In the genomic region with DNA sequence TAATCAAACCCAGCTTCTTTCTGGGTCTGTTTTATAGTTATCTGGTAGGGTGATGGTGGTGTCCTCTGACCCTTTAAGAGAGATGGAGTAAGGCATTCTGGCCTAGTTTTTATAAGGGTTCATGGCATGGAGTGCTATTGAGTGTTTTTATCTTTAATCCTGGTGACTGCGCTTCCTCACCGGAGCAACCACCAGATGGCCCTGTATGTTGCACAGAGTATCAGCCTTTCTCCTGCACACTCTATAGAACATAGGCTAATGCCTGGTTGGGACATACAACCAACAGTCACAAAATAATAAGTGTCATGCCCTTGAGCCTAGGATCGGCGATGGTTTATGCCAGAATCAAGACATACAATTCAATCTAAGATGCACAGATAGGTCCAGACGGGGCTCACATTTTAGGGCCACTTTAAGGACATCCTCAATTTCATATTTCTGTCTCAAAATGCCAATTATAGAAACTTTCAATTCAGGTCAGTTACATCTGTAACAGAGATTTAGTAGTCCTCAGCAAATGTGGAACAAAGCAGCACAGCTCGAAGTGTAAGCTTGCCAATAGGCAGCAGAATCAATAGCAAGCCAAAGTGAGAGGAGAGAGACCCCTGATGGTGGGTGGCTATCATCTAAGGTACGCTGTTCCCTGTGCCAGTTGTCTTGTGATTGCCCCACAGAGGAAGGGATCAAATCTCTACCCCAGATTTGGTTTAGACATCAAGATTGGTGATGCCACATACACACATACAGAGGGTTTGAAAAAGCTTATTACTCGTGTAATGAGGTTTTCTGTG, we compare ENCODE assay signal across 17 cellular contexts. TPM values are rescaled to one million over a fixed set of nuclear protein-coding genes. Genes with fewer than 3 reads are reported as not detected.
A peak's percentile ranks its signal among the peaks of the same experiment; 100 is the strongest.
DNase-seq lines count a peak whose midpoint lies in the region; ATAC-seq and TF ChIP-seq lines count a peak whose summit lies in the region.
"Had no signal": no experiment of that assay in that cellular context is flagged by ENCODE, and none has a peak within 500 bp of the region (broad histone marks: within the 10 kb centered on the region; RNA-seq: fewer than 3 reads in every experiment).

No MANE protein-coding gene starts in this region.

- H3K27ac ChIP-seq in C4-2B (no peak overlapping the region), HCT116 (ENCODE audit: low read depth, low read length) (no peak overlapping the region), SK-N-SH (ENCODE audit: low read depth in 2 of 2, low read length in 1 of 2) (no peak overlapping the region), ovary (no peak overlapping the region)
- H3K27ac ChIP-seq: GM23248 had no signal

- TF ChIP-seq POLR2A in HCT116 (IDR thresholded peaks at IDR 0.05; ENCODE audit: borderline replicate concordance, extremely low read depth, insufficient read depth, insufficient read length) = no peak
- no peak for TF ChIP-seq POLR2A in ovary (IDR thresholded peaks at IDR 0.05)

- TF ChIP-seq RAD21 in HCT116 (IDR thresholded peaks at IDR 0.05; ENCODE audit: low read depth) (peak; percentile 16; the same call in 1 of the 2 replicates), SK-N-SH (IDR thresholded peaks at IDR 0.05; ENCODE audit: low read length) (no peak)

- H3F3A ChIP-seq in SK-N-SH (replicated peaks; ENCODE audit: insufficient read depth) = no peaks in the 10 kb centered on the region

- CTCF ChIA-PET in HCT116 (lab: Charles Lee) = interaction anchor here (0.9 to 1.4 kb wide), 3 partner anchors 8 to 216 kb away, joined by 3 to 5 read pairs (median 3); no protein-coding TSS in a partner anchor
- CTCF ChIA-PET in SK-N-SH (lab: Yijun Ruan, JAX) = interaction anchor here (0.5 to 3.5 kb wide), 9 partner anchors 9 to 373 kb away, joined by 3 to 12 read pairs (median 7); no protein-coding TSS in a partner anchor

- ATAC-seq in HCT116 (peak; percentile 85), left colon (peak; percentile 32)

- H3K4me1 ChIP-seq in HCT116 (ENCODE audit: control insufficient read depth in 1 of 2, insufficient read depth in 2 of 2, low read length in 2 of 2) (no peaks in the 10 kb centered on the region), SK-N-SH (ENCODE audit: control insufficient read depth in 1 of 2, insufficient read depth in 2 of 2, low read depth in 1 of 2, low read length in 1 of 2) (no peaks in the 10 kb centered on the region), ovary (ENCODE audit: insufficient read depth) (no peaks in the 10 kb centered on the region)

- no peaks in the 10 kb centered on the region for H4K20me1 ChIP-seq in HCT116 (ENCODE audit: insufficient read depth)
- H4K20me1 ChIP-seq in SK-N-SH (ENCODE audit: insufficient read depth) = no peaks in the 10 kb centered on the region

- peak; percentile 44 for TF ChIP-seq CTCF in C4-2B (conservative IDR thresholded peaks at IDR 0.05)
- peak; percentile 8 to 44 (median 38); a peak in 3 of 6 replicates for TF ChIP-seq CTCF in HCT116 (IDR thresholded peaks at IDR 0.05 in 2 of 3, conservative IDR thresholded peaks at IDR 0.05 in 1 of 3; ENCODE audit: borderline replicate concordance in 1 of 3, insufficient read depth in 1 of 3, low read depth in 2 of 3, low read length in 2 of 3)
- peak; percentile 31; the same call in 1 of the 2 replicates for TF ChIP-seq CTCF in SK-N-SH (IDR thresholded peaks at IDR 0.05)
- no peak for TF ChIP-seq CTCF in ovary (IDR thresholded peaks at IDR 0.05)

- TF ChIP-seq EP300 in SK-N-SH (IDR thresholded peaks at IDR 0.05; ENCODE audit: borderline replicate concordance in 1 of 2, low read depth in 1 of 2, low read length in 1 of 2) (no peak), ovary (IDR thresholded peaks at IDR 0.05) (no peak)

- WGBS in SK-N-SH (ENCODE audit: low lambda C conversion rate) = 4% methylated on average over 8 of the region's 8 CpGs
- WGBS in ovary, 3 donors = 64 to 70% (median 70%) methylated on average over 8 of the region's 8 CpGs

- RAD21 ChIA-PET in HCT116 (lab: Charles Lee; ENCODE audit: low non-redundant PET in 1 of 2, low total read pairs in 2 of 2, uncharacterized antibody in 2 of 2, unreplicated experiment in 2 of 2) = no interaction called here

- H3K9me2 ChIP-seq in HCT116 (ENCODE audit: insufficient read depth) (no peaks in the 10 kb centered on the region), SK-N-SH (no peaks in the 10 kb centered on the region)

- DNase-seq in HCT116 (ENCODE audit: low read depth, low spot score) (no peak), SK-N-SH (no peak), left colon (no peak), ovary (no peak), GF-D8 (lab: John Stamatoyannopoulos, UW) (no peak)
- no peak for DNase-seq in effector CD8-positive, alpha-beta T cell (lab: John Stamatoyannopoulos, UW)
- DNase-seq: activated CD4-positive, alpha-beta T cell treated with anti-CD3 and anti-CD28 coated beads, Interleukin-2, amount 10 ng/mL, durations not matched to agents 24 days and 14 days; activated T-cell treated with anti-CD3 and anti-CD28 coated beads, Interleukin-2, amount 50 U/mL, for 1 hour; C1 segment of cervical spinal cord; effector memory CD4-positive, alpha-beta T cell; GM23248; naive B cell; NCI-H2081; NK-92 treated with Interleukin-12 subunit alpha and Interleukin-12 subunit beta, amount 100 ng/mL, for 24 hours had no signal

- H3K9me3 ChIP-seq in HCT116 (ENCODE audit: control insufficient read depth in 1 of 2, insufficient read depth in 1 of 2, low read depth in 1 of 2, low read length in 2 of 2) (no peaks in the 10 kb centered on the region), SK-N-SH (no peaks in the 10 kb centered on the region), ovary (peaks cover 0 to 7% of the 10 kb centered on the region in 2 donors)

- H3K9ac ChIP-seq in HCT116 (ENCODE audit: low read length) (no peak overlapping the region), SK-N-SH (no peak overlapping the region)
- H3K9ac ChIP-seq: GM23248 had no signal

- no peaks in the 10 kb centered on the region for H3K79me2 ChIP-seq in HCT116 (ENCODE audit: insufficient read depth, low read length)
- H3K79me2 ChIP-seq in SK-N-SH (ENCODE audit: insufficient read depth) = no peaks in the 10 kb centered on the region

- POLR2A ChIA-PET in HCT116 (lab: Charles Lee) (no interaction called here), SK-N-SH (lab: Yijun Ruan, JAX) (no interaction called here)

- H2AFZ ChIP-seq in HCT116 (ENCODE audit: low read depth, low read length, poor library complexity, severe bottlenecking) (no peak overlapping the region), SK-N-SH (ENCODE audit: low read depth) (no peak overlapping the region)
- H2AFZ ChIP-seq: GM23248 had no signal

- H3K27me3 ChIP-seq in HCT116 (ENCODE audit: insufficient read depth, low read length) (no peaks in the 10 kb centered on the region), SK-N-SH (ENCODE audit: insufficient read depth) (peaks cover 88% of the 10 kb centered on the region), ovary (no peaks in the 10 kb centered on the region)

- no TSS peak for BruUV-seq in HCT116 (replicated peaks; lab: Mats Ljungman, UMichigan)

- intact Hi-C loops in HCT116 (cut with micrococcal nuclease) = no loop called here
- intact Hi-C loops in left colon (cut with DNase I, micrococcal nuclease) = no loop called here
- intact Hi-C loops in ovary (cut with DNase I) = no loop called here

- H3K36me3 ChIP-seq in HCT116 (ENCODE audit: control insufficient read depth in 1 of 2, insufficient read depth in 2 of 2, low read length in 2 of 2) (no peaks in the 10 kb centered on the region), SK-N-SH (replicated peaks in 1 of 2; ENCODE audit: control insufficient read depth in 1 of 2, insufficient read depth in 2 of 2, low read length in 1 of 2) (no peaks in the 10 kb centered on the region), ovary (no peaks in the 10 kb centered on the region)

- no peak overlapping the region for H3K4me2 ChIP-seq in HCT116 (ENCODE audit: low read length)
- no peak overlapping the region for H3K4me2 ChIP-seq in SK-N-SH

- H3K4me3 ChIP-seq in HCT116 (replicated peaks in 1 of 2; ENCODE audit: low read depth in 1 of 2, low read length in 2 of 2) (no peak overlapping the region), SK-N-SH (ENCODE audit: low read depth in 2 of 2, low read length in 1 of 2) (no peak overlapping the region), ovary (no peak overlapping the region)
- H3K4me3 ChIP-seq: GM23248 had no signal

RNA-seq across cellular contexts. Expression of a gene that starts 37.2 kb away (rescaled TPM):
- 40.1 TPM for total RNA-seq in HCT116 (2021; ENCODE audit: unreplicated experiment)
- polyA plus RNA-seq in HCT116 (2012) = 30.3 and 41.0 TPM in 2 replicates
- not detected in 2 replicates for polyA plus RNA-seq in SK-N-SH (2012; rRNA removed)
- polyA plus RNA-seq in SK-N-SH (2012; cell fraction: cytosol; rRNA removed) = not detected in 2 replicates
- not detected in 2 replicates for polyA plus RNA-seq in SK-N-SH (2012; cell fraction: nucleus; rRNA removed)
- total RNA-seq in left colon = 10 to 100 TPM; 35.9 to 59.2 TPM
- total RNA-seq in ovary = under 1 TPM in 4 of 7 donors, not detected in 3; 0.10 to 0.36 (median 0.12) TPM
- under 1 TPM in 1 of 2 donors, not detected in 1; 0.27 TPM for polyA plus RNA-seq in ovary
- total RNA-seq: GM23248, liver had no signal
- polyA plus RNA-seq: GM23248, liver had no signal

RNA-seq across cellular contexts. Expression of a gene that starts 48.2 kb away (rescaled TPM):
- total RNA-seq in HCT116 (2021; ENCODE audit: unreplicated experiment) = 44.7 TPM
- polyA plus RNA-seq in HCT116 (2012) = 15.4 and 23.9 TPM in 2 replicates
- polyA plus RNA-seq in SK-N-SH (2012; rRNA removed) = not detected in 2 replicates
- polyA plus RNA-seq in SK-N-SH (2012; cell fraction: cytosol; rRNA removed) = not detected in 2 replicates
- polyA plus RNA-seq in SK-N-SH (2012; cell fraction: nucleus; rRNA removed) = not detected in 2 replicates
- 1 to 10 TPM; 6.3 TPM for total RNA-seq in left colon
- 1 to 10 TPM in 2 of 7 donors, under 1 TPM in 2, not detected in 3; 0.17 to 2.5 (median 0.97) TPM for total RNA-seq in ovary
- polyA plus RNA-seq in ovary = under 1 TPM in 1 of 2 donors, not detected in 1; 0.28 TPM
- total RNA-seq: activated CD4-positive, alpha-beta T cell treated with anti-CD3 and anti-CD28 coated beads, Interleukin-2, amount 10 ng/mL, durations not matched to agents 24 days and 14 days; GM23248; liver had no signal
- polyA plus RNA-seq: GM23248, liver had no signal

RNA-seq across cellular contexts. Expression of a gene that starts 52.5 kb away (rescaled TPM):
- total RNA-seq in HCT116 (2021; ENCODE audit: unreplicated experiment) (33.6 TPM), left colon (10 to 100 TPM; 26.6 to 30.2 TPM), ovary (1 to 10 TPM in 4 of 7 donors, under 1 TPM in 3; 0.23 to 2.9 (median 1.3) TPM)
- 16.8 and 23.4 TPM in 2 replicates for polyA plus RNA-seq in HCT116 (2012)
- polyA plus RNA-seq in SK-N-SH (2012; rRNA removed) (not detected in 2 replicates), ovary (1 to 10 TPM in 1 of 2 donors, under 1 TPM in 1; 0.48 to 6.9 TPM)
- polyA plus RNA-seq in SK-N-SH (2012; cell fraction: cytosol; rRNA removed) = not detected in 2 replicates
- polyA plus RNA-seq in SK-N-SH (2012; cell fraction: nucleus; rRNA removed) = not detected in 2 replicates

RNA-seq across cellular contexts. Expression of a gene that starts 58.5 kb away (rescaled TPM):
- total RNA-seq in HCT116 (2021; ENCODE audit: unreplicated experiment) = 64.8 TPM
- polyA plus RNA-seq in HCT116 (2012) = 17.5 and 28.9 TPM in 2 replicates
- polyA plus RNA-seq in SK-N-SH (2012; rRNA removed) = not detected in 2 replicates
- not detected in 2 replicates for polyA plus RNA-seq in SK-N-SH (2012; cell fraction: cytosol; rRNA removed)
- not detected in 2 replicates for polyA plus RNA-seq in SK-N-SH (2012; cell fraction: nucleus; rRNA removed)
- 10 to 100 TPM; 39.3 to 43.3 TPM for total RNA-seq in left colon
- 10 to 100 TPM in 1 of 7 donors, 1 to 10 TPM in 4, under 1 TPM in 2; 0.25 to 10.3 (median 1.7) TPM for total RNA-seq in ovary
- under 1 TPM; 0.25 to 0.73 TPM for polyA plus RNA-seq in ovary

RNA-seq across cellular contexts. Expression of a gene that starts 59.0 kb away (rescaled TPM):
- total RNA-seq in HCT116 (2021; ENCODE audit: unreplicated experiment) (not detected), left colon (100 to 1,000 TPM; 200 to 261 TPM), ovary (not detected)
- not detected in 2 replicates for polyA plus RNA-seq in HCT116 (2012)
- polyA plus RNA-seq in SK-N-SH (2012; rRNA removed) (not detected in 2 replicates), ovary (not detected)
- polyA plus RNA-seq in SK-N-SH (2012; cell fraction: cytosol; rRNA removed) = not detected in 2 replicates
- not detected in 2 replicates for polyA plus RNA-seq in SK-N-SH (2012; cell fraction: nucleus; rRNA removed)
- total RNA-seq: activated CD4-positive, alpha-beta T cell treated with anti-CD3 and anti-CD28 coated beads, Interleukin-2, amount 10 ng/mL, durations not matched to agents 24 days and 14 days; GM23248; liver; renal cortical epithelial cell had no signal
- polyA plus RNA-seq: GM23248, liver had no signal

Comparison
In these comparisons a context has a peak if more than half of its experiments do, and no peak if none do; other contexts are left out.
1. CTCF ChIP-seq: peak in C4-2B (single experiment), HCT116 (3 of 3) and SK-N-SH (single experiment); none in ovary (0 of 3).
2. RNA of a gene that starts 37.2 kb away (total RNA-seq): 35.9 to 59.2 TPM in left colon and 40.1 TPM in HCT116 (single experiment); 0.10 to 0.36 TPM in ovary; every median in the first group is over 10 times any median in the second.